Comparison of ENCODE assay signal across 9 cellular contexts in genomic region chr3:11480663-11481298, GRCh38.
DNase-seq lines count a peak whose midpoint lies in the region; ATAC-seq and TF ChIP-seq lines count a peak whose summit lies in the region.
"Had no signal": no experiment of that assay in that cellular context is flagged by ENCODE, and none has a peak within 500 bp of the region (broad histone marks: within the 10 kb centered on the region; RNA-seq: fewer than 3 reads in every experiment).

No MANE protein-coding gene starts in this region.

- ATAC-seq in WTC11, result peak; percentile 77

- no peak overlapping the region for H3K4me3 Mint-ChIP-seq in WTC11

- no peak overlapping the region for H3K27ac Mint-ChIP-seq in WTC11

- intact Hi-C loops in tibial artery (cut with DNase I; ENCODE audit: low total_unique reads) (no loop called here), dorsolateral prefrontal cortex (cut with DNase I) (no loop called here)

- peaks cover 16% of the 10 kb centered on the region for H3K4me1 Mint-ChIP-seq in WTC11

- H3K36me3 Mint-ChIP-seq in WTC11, result peaks cover 5% of the 10 kb centered on the region; the same call in 1 of the 2 replicates

- CTCF ChIA-PET in WTC11 (lab: Charles Lee), result no interaction called here

- peaks cover 7% of the 10 kb centered on the region; the same call in 1 of the 2 replicates for H3K9me3 Mint-ChIP-seq in WTC11

- H3K27ac ChIP-seq in iPS DF 6.9 (ENCODE audit: low read length), result no peak overlapping the region
- peak overlapping the region; percentile 71 to 79 for H3K27ac ChIP-seq in tibial artery
- peak overlapping the region in 4 of 59 donors; percentile 8 to 53 (median 15) for H3K27ac ChIP-seq in dorsolateral prefrontal cortex

- no peaks in the 10 kb centered on the region for H3K9me3 ChIP-seq in iPS DF 6.9 (ENCODE audit: control insufficient read depth, insufficient read depth, low read length)
- no peaks in the 10 kb centered on the region for H3K9me3 ChIP-seq in tibial artery
- H3K9me3 ChIP-seq: SK-N-SH had no signal

- H3K36me3 ChIP-seq in iPS DF 6.9 (ENCODE audit: control insufficient read depth, insufficient read depth, low read length) (no peaks in the 10 kb centered on the region), tibial artery (no peaks in the 10 kb centered on the region)

- H3K27me3 Mint-ChIP-seq in WTC11 (ENCODE audit: low read depth), result no peaks in the 10 kb centered on the region

- POLR2A ChIA-PET in WTC11 (lab: Charles Lee), result no interaction called here

- H3K27me3 ChIP-seq in iPS DF 6.9 (ENCODE audit: control insufficient read depth, insufficient read depth, low read length) (no peaks in the 10 kb centered on the region), tibial artery (no peaks in the 10 kb centered on the region), dorsolateral prefrontal cortex (no peaks in the 10 kb centered on the region)

- H3K4me3 ChIP-seq in iPS DF 6.9 (ENCODE audit: low read length) (no peak overlapping the region), tibial artery (no peak overlapping the region), dorsolateral prefrontal cortex (no peak overlapping the region)

- DNase-seq in NCI-H1092 treated with DMSO at 0.1 percent for 48 hours (lab: John Stamatoyannopoulos, UW), result peak; percentile 35
- DNase-seq in WTC11 (ENCODE audit: low spot score), result peak; percentile 29
- peak; percentile 58 for DNase-seq in iPS DF 6.9 (ENCODE audit: low read depth, low spot score)
- DNase-seq in tibial artery, result no peak
- DNase-seq in dorsolateral prefrontal cortex, result no peak
- no peak for DNase-seq in cerebellar nuclear complex (lab: John Stamatoyannopoulos, UW)
- no peak for DNase-seq in NCI-H2107 (lab: John Stamatoyannopoulos, UW)
- DNase-seq: activated CD4-positive, alpha-beta T cell treated with anti-CD3 and anti-CD28 coated beads, Interleukin-2, amount 50 U/mL, for 1 hour; SK-N-SH had no signal

- TF ChIP-seq CTCF in WTC11 (IDR thresholded peaks at IDR 0.05) (no peak), tibial artery (IDR thresholded peaks at IDR 0.05) (no peak), dorsolateral prefrontal cortex (IDR thresholded peaks at IDR 0.05 in 54 of 56, conservative IDR thresholded peaks at IDR 0.05 in 2 of 56; ENCODE audit: low read depth in 1 of 56, partially characterized antibody in 56 of 56) (no peak)

- H3K4me1 ChIP-seq in iPS DF 6.9 (ENCODE audit: control insufficient read depth, insufficient read depth, low read length), result peaks cover 3% of the 10 kb centered on the region; the same call in 1 of the 2 replicates
- H3K4me1 ChIP-seq in tibial artery, result peaks cover 0 to 61% (median 44%) of the 10 kb centered on the region in 4 donors

- 100% methylated on average over 1 of the region's 7 CpGs for WGBS in iPS DF 6.9 (ENCODE audit: insufficient coverage, insufficient read length)

TF ChIP-seq in WTC11, 78 proteins besides CTCF, POLR2A, EP300 and RAD21:
- TF ChIP-seq EMX1 (CRISPR knock-in tag; IDR thresholded peaks at IDR 0.05) (no peak), ZNF423 (CRISPR knock-in tag; IDR thresholded peaks at IDR 0.05) (peak; percentile 39; the same call in 1 of the 2 replicates), SOX15 (CRISPR knock-in tag; IDR thresholded peaks at IDR 0.05) (no peak), E2F1 (CRISPR knock-in tag; IDR thresholded peaks at IDR 0.05) (no peak), TEAD1 (CRISPR knock-in tag; IDR thresholded peaks at IDR 0.05) (peak; percentile 64; the same call in 1 of the 2 replicates), AR (CRISPR knock-in tag; IDR thresholded peaks at IDR 0.05) (no peak)

Comparison
In these comparisons a context has a peak if more than half of its experiments do, and no peak if none do; other contexts are left out.
1. DNase-seq: peak in NCI-H1092 treated with DMSO at 0.1 percent for 48 hours (single experiment), WTC11 (single experiment) and iPS DF 6.9 (single experiment); none in tibial artery (0 of 2), dorsolateral prefrontal cortex (0 of 10), cerebellar nuclear complex (0 of 2) and NCI-H2107 (single experiment).